9 cellular contexts compared by ENCODE assay signal in genomic region chr2:112749755-112750559, GRCh38. TPM values are rescaled to one million over a fixed set of nuclear protein-coding genes. Genes with fewer than 3 reads are reported as not detected.
DNase-seq lines count a peak whose midpoint lies in the region; ATAC-seq and TF ChIP-seq lines count a peak whose summit lies in the region.
"Had no signal": no experiment of that assay in that cellular context is flagged by ENCODE, and none has a peak within 500 bp of the region (broad histone marks: within the 10 kb centered on the region; RNA-seq: fewer than 3 reads in every experiment).

No MANE protein-coding gene starts in this region.

- H3K36me3 ChIP-seq in CD8-positive, alpha-beta T cell (ENCODE audit: insufficient read depth, low read length): no peaks in the 10 kb centered on the region
- H3K36me3 ChIP-seq in Loucy (ENCODE audit: insufficient read depth, low read length) (peaks cover 90% of the 10 kb centered on the region), psoas muscle (ENCODE audit: insufficient read depth in 1 of 2, low read depth in 1 of 2) (no peaks in the 10 kb centered on the region), vagina (no peaks in the 10 kb centered on the region)

- no peaks in the 10 kb centered on the region for H3K9me3 Mint-ChIP-seq in CD8-positive, alpha-beta T cell
- no peaks in the 10 kb centered on the region for H3K9me3 Mint-ChIP-seq in glutamatergic neuron (ENCODE audit: unreplicated experiment)

- DNase-seq in CD8-positive, alpha-beta T cell: peak; percentile 62 to 85 (median 79)
- DNase-seq in SW 1271 (lab: John Stamatoyannopoulos, UW) (peak; percentile 42 to 84), glutamatergic neuron (peak; percentile 92), psoas muscle (peak; percentile 61 to 74), vagina (ENCODE audit: extremely low spot score in 2 of 2) (no peak)
- peak; percentile 84 for DNase-seq in activated naive CD4-positive, alpha-beta T cell treated with anti-CD3 and anti-CD28 coated beads, Interleukin-2, amount 50 U/mL, for 16 hours

- peaks cover 68% of the 10 kb centered on the region for H3K79me2 ChIP-seq in Loucy (ENCODE audit: insufficient read depth, low read length)

- POLR2A ChIA-PET in CD8-positive, alpha-beta T cell (lab: Charles Lee): interaction anchor here (1.1 kb wide), 2 partner anchors 133 to 135 kb away, joined by 3 read pairs; no protein-coding TSS in a partner anchor

- H4K20me1 ChIP-seq in Loucy (ENCODE audit: insufficient read depth, low read length, poor library complexity, severe bottlenecking): peaks cover 22% of the 10 kb centered on the region

- peak overlapping the region; percentile 45 for H3K4me2 ChIP-seq in Loucy (ENCODE audit: low read depth, low read length, poor library complexity, severe bottlenecking)

- CTCF ChIA-PET in CD8-positive, alpha-beta T cell (lab: Charles Lee): interaction anchor here (0.7 to 4.2 kb wide), 40 partner anchors 9 to 455 kb away, joined by 3 to 44 read pairs (median 4); partner anchors contain the start of gene IL1A

- H3K27ac ChIP-seq in CD8-positive, alpha-beta T cell (ENCODE audit: low read depth, low read length): no peak overlapping the region
- no peak overlapping the region for H3K27ac ChIP-seq in psoas muscle
- no peak overlapping the region for H3K27ac ChIP-seq in vagina

- no peaks in the 10 kb centered on the region for H3K27me3 ChIP-seq in CD8-positive, alpha-beta T cell (ENCODE audit: insufficient read depth, low read length)
- no peaks in the 10 kb centered on the region for H3K27me3 ChIP-seq in Loucy (ENCODE audit: insufficient read depth, low read length, poor library complexity, severe bottlenecking)
- H3K27me3 ChIP-seq in psoas muscle (ENCODE audit: insufficient read depth in 3 of 3, low read length in 2 of 3): no peaks in the 10 kb centered on the region
- no peaks in the 10 kb centered on the region for H3K27me3 ChIP-seq in vagina

- no peak overlapping the region for H2AFZ ChIP-seq in Loucy (ENCODE audit: low read length)

- peak; percentile 92 for TF ChIP-seq CTCF in CD8-positive, alpha-beta T cell (IDR thresholded peaks at IDR 0.05)
- TF ChIP-seq CTCF in Loucy (conservative IDR thresholded peaks at IDR 0.05; ENCODE audit: low read length): peak; percentile 97
- TF ChIP-seq CTCF in glutamatergic neuron (IDR thresholded peaks at IDR 0.05; ENCODE audit: partially characterized antibody, unreplicated experiment): peak; percentile 91
- TF ChIP-seq CTCF in psoas muscle (IDR thresholded peaks at IDR 0.05): peak; percentile 75
- TF ChIP-seq CTCF in vagina (IDR thresholded peaks at IDR 0.05): peak; percentile 72 to 83 (median 77)

- no peaks in the 10 kb centered on the region for H3F3A ChIP-seq in Loucy (ENCODE audit: low read depth)

- no peak overlapping the region for H3K9ac ChIP-seq in Loucy (ENCODE audit: low read depth, low read length, poor library complexity, severe bottlenecking)

- no peak for TF ChIP-seq POLR2A in vagina (IDR thresholded peaks at IDR 0.05)

- no peak overlapping the region for H3K4me3 ChIP-seq in CD8-positive, alpha-beta T cell (ENCODE audit: low read depth, low read length)
- H3K4me3 ChIP-seq in Loucy (ENCODE audit: low read length, poor library complexity, severe bottlenecking) (peak overlapping the region; percentile 9), psoas muscle (no peak overlapping the region), vagina (no peak overlapping the region)

- no peaks in the 10 kb centered on the region for H3K9me2 ChIP-seq in Loucy (replicated peaks; ENCODE audit: low read depth, low read length)

- H3K27me3 Mint-ChIP-seq in CD8-positive, alpha-beta T cell (ENCODE audit: low read depth): no peaks in the 10 kb centered on the region
- H3K27me3 Mint-ChIP-seq in glutamatergic neuron (ENCODE audit: unreplicated experiment): no peaks in the 10 kb centered on the region

- WGBS in psoas muscle, 3 donors: 60 to 64% (median 63%) methylated on average over 9 of the region's 9 CpGs

- intact Hi-C loops in CD8-positive, alpha-beta T cell (cut with DNase I, micrococcal nuclease): loop anchor here (1.0 to 5.0 kb wide), 3 partner anchors 135 to 207 kb away; no protein-coding TSS in a partner anchor
- intact Hi-C loops in psoas muscle (cut with DNase I) (loop anchor here in 1 of 2 donors (2.0 to 5.0 kb wide), 3 partner anchors 137 to 209 kb away; no protein-coding TSS in a partner anchor), vagina (cut with DNase I) (loop anchor here (5.0 to 10.0 kb wide), 2 partner anchors 132 to 185 kb away; no protein-coding TSS in a partner anchor)

- peaks cover 6% of the 10 kb centered on the region for H3K4me1 Mint-ChIP-seq in CD8-positive, alpha-beta T cell (ENCODE audit: low read depth)
- peaks cover 3% of the 10 kb centered on the region for H3K4me1 Mint-ChIP-seq in glutamatergic neuron (ENCODE audit: low read depth, unreplicated experiment)

- H3K36me3 Mint-ChIP-seq in CD8-positive, alpha-beta T cell: no peaks in the 10 kb centered on the region
- no peaks in the 10 kb centered on the region for H3K36me3 Mint-ChIP-seq in glutamatergic neuron (ENCODE audit: unreplicated experiment)

- H3K9me3 ChIP-seq in CD8-positive, alpha-beta T cell (ENCODE audit: low read length): no peaks in the 10 kb centered on the region
- H3K9me3 ChIP-seq in Loucy (ENCODE audit: insufficient read depth, low read depth, low read length): no peaks in the 10 kb centered on the region
- H3K9me3 ChIP-seq in psoas muscle: no peaks in the 10 kb centered on the region
- no peaks in the 10 kb centered on the region for H3K9me3 ChIP-seq in vagina

- peak overlapping the region; percentile 9 for H3K27ac Mint-ChIP-seq in CD8-positive, alpha-beta T cell
- H3K27ac Mint-ChIP-seq in glutamatergic neuron (ENCODE audit: unreplicated experiment): peak overlapping the region; percentile 52

- H3K4me3 Mint-ChIP-seq in CD8-positive, alpha-beta T cell: peak overlapping the region; percentile 20
- H3K4me3 Mint-ChIP-seq in glutamatergic neuron (ENCODE audit: unreplicated experiment): no peak overlapping the region

- peak; percentile 94 for ATAC-seq in CD8-positive, alpha-beta T cell
- ATAC-seq in GM19438 (IDR thresholded peaks at IDR 0.05; ENCODE audit: low read depth, unreplicated experiment) (peak; percentile 80), psoas muscle (peak in 3 of 4 donors; percentile 16 to 60 (median 51))

- H3K4me1 ChIP-seq in CD8-positive, alpha-beta T cell (ENCODE audit: insufficient read depth, low read length): no peaks in the 10 kb centered on the region
- H3K4me1 ChIP-seq in Loucy (ENCODE audit: insufficient read depth, low read length, poor library complexity, severe bottlenecking) (peaks cover 26% of the 10 kb centered on the region), psoas muscle (no peaks in the 10 kb centered on the region), vagina (no peaks in the 10 kb centered on the region)

RNA-seq across cellular contexts. Expression of gene CKAP2L, which starts 14.5 kb away (rescaled TPM):
- under 1 TPM; 0.50 to 0.57 TPM for total RNA-seq in CD8-positive, alpha-beta T cell
- total RNA-seq in glutamatergic neuron (ENCODE audit: unreplicated experiment) (3.3 TPM), psoas muscle (under 1 TPM in 2 of 4 donors, not detected in 2; 0.05 to 0.19 TPM), vagina (1.2 TPM)
- under 1 TPM in 2 of 3 donors, not detected in 1; 0.05 to 0.13 TPM for polyA plus RNA-seq in psoas muscle

RNA-seq across cellular contexts. Expression of gene NT5DC4, which starts 29.1 kb away (rescaled TPM):
- total RNA-seq in CD8-positive, alpha-beta T cell: not detected
- not detected for total RNA-seq in glutamatergic neuron (ENCODE audit: unreplicated experiment)
- total RNA-seq in psoas muscle: not detected
- polyA plus RNA-seq in psoas muscle: not detected
- not detected for total RNA-seq in vagina
- total RNA-seq: T-helper 2 cell treated with Interferon-gamma antibody and Interleukin-4, amounts not matched to agents 100 ng/mL and 5 ng/mL, for 36 hours had no signal

RNA-seq across cellular contexts. Expression of gene IL1A, which starts 34.3 kb away (rescaled TPM):
- total RNA-seq in CD8-positive, alpha-beta T cell: not detected
- not detected for total RNA-seq in glutamatergic neuron (ENCODE audit: unreplicated experiment)
- under 1 TPM in 1 of 4 donors, not detected in 3; 0.12 TPM for total RNA-seq in psoas muscle
- polyA plus RNA-seq in psoas muscle: under 1 TPM in 1 of 3 donors, not detected in 2; 0.08 TPM
- total RNA-seq in vagina: 0.98 TPM

Comparison
In these comparisons a context has a peak if more than half of its experiments do, and no peak if none do; other contexts are left out.
1. DNase-seq: peak in CD8-positive, alpha-beta T cell (7 of 7), SW 1271 (2 of 2), activated naive CD4-positive, alpha-beta T cell treated with anti-CD3 and anti-CD28 coated beads, Interleukin-2, amount 50 U/mL, for 16 hours (single experiment), glutamatergic neuron (single experiment) and psoas muscle (2 of 2); none in vagina (0 of 2).
2. Peak in every context shown above with its lines, with median percentiles within 50 percentile points of each other: ATAC-seq and CTCF ChIP-seq.